Comparison of ENCODE assay signal across 1 cellular context in the genomic region with DNA sequence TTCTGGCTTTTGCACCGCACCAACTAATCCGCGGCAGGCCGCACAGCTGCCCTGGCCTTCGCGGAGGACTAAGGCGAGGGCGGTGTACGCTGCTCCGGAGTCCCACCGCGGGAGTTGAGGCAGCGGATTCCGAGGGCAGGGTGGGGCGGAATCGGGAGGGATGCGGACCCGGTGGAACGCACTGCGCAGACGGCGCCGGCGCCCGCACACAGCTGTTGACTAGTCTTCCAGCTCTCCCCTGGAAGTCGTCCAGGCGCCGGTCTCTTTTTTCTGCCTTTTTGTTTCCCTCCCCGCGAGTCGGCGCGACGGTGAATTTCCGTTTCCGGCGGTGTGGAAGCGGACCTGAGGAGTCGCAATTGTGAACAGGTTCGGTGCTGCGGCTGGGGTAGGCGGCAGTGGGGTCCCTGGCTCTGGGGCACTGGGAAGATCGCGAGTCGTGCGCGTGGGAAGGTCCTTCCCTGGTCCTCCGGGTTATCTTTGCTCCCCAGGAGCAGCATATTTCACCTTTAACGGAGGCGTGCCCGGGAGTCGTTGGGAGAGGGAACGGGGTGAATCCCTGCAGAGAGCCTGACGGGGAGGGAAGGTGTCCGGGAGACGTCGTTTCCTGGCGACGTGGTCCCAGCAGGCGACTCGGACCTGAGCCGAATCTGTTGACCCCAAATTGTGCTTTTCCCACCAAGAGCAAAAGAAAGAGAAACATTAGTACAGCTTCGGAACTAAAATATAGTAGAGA.
TF ChIP-seq lines count a peak whose summit lies in the region.

ASAH2B (plus strand) TSS at position 319 of the 733 bp plus-strand sequence. CDS start 5,195 bp downstream, outside the sequence.

TF ChIP-seq in HepG2, 621 proteins besides CTCF, POLR2A, EP300 and RAD21 (continued from another document and continues in another):
- TF ChIP-seq NFKB2 (CRISPR knock-in tag; IDR thresholded peaks at IDR 0.05; ENCODE audit: borderline replicate concordance) (peak; percentile 82), ZMAT5 (CRISPR knock-in tag; IDR thresholded peaks at IDR 0.05; ENCODE audit: borderline replicate concordance, low read depth) (no peak), JUND (CRISPR knock-in tag; IDR thresholded peaks at IDR 0.05) (no peak), ZSCAN29 (CRISPR knock-in tag; conservative IDR thresholded peaks at IDR 0.05) (no peak), RBAK (CRISPR knock-in tag; IDR thresholded peaks at IDR 0.05) (no peak), MTA3 (CRISPR knock-in tag; IDR thresholded peaks at IDR 0.05) (no peak), TSC22D2 (CRISPR knock-in tag; IDR thresholded peaks at IDR 0.05; ENCODE audit: borderline replicate concordance) (peak; percentile 74; the same call in 1 of the 2 replicates), MEF2D (CRISPR knock-in tag; IDR thresholded peaks at IDR 0.05) (0 out of 2 replicates have a peak, but pooled peaks have one; percentile 34), ZNF512B (CRISPR knock-in tag; IDR thresholded peaks at IDR 0.05; ENCODE audit: borderline replicate concordance) (no peak), SP5 (CRISPR knock-in tag; IDR thresholded peaks at IDR 0.05; ENCODE audit: borderline replicate concordance, low read depth) (no peak), ZNF878 (CRISPR knock-in tag; IDR thresholded peaks at IDR 0.05) (no peak), BHLHE40 (IDR thresholded peaks at IDR 0.05; ENCODE audit: low read length) (no peak), ZNF160 (CRISPR knock-in tag; IDR thresholded peaks at IDR 0.05) (peak; percentile 12; the same call in 1 of the 2 replicates), DNMT3B (CRISPR knock-in tag; conservative IDR thresholded peaks at IDR 0.05) (0 out of 2 replicates have a peak, but pooled peaks have one; percentile 39), ZFP62 (CRISPR knock-in tag; IDR thresholded peaks at IDR 0.05) (no peak), NR2F1 (CRISPR knock-in tag; IDR thresholded peaks at IDR 0.05) (no peak), ZNF446 (CRISPR knock-in tag; IDR thresholded peaks at IDR 0.05) (peak; percentile 77), ZUFSP (CRISPR knock-in tag; IDR thresholded peaks at IDR 0.05; ENCODE audit: borderline replicate concordance) (no peak; the same call in 1 of the 2 replicates), AGO2 (optimal IDR thresholded peaks at IDR 0.05; ENCODE audit: low read depth, low read length) (peak; percentile 52), ZNF280B (CRISPR knock-in tag; IDR thresholded peaks at IDR 0.05; ENCODE audit: borderline replicate concordance) (no peak), ZNF501 (CRISPR knock-in tag; IDR thresholded peaks at IDR 0.05) (peak; percentile 73), NFKBIZ (CRISPR knock-in tag; IDR thresholded peaks at IDR 0.05) (peak; percentile 21; the same call in 1 of the 2 replicates), FIP1L1 (IDR thresholded peaks at IDR 0.05; ENCODE audit: borderline replicate concordance, insufficient read depth, low read depth, low read length) (no peak), ATF7-NPFF (CRISPR knock-in tag; IDR thresholded peaks at IDR 0.05; ENCODE audit: low read depth) (peak; percentile 63; the same call in 1 of the 2 replicates), ZNF441 (CRISPR knock-in tag; IDR thresholded peaks at IDR 0.05; ENCODE audit: borderline replicate concordance) (peak; percentile 51; the same call in 1 of the 2 replicates), GATAD2A (CRISPR knock-in tag; IDR thresholded peaks at IDR 0.05) (peak; percentile 47; the same call in 1 of the 2 replicates), ZFP36L2 (CRISPR knock-in tag; IDR thresholded peaks at IDR 0.05) (no peak), ZNF275 (CRISPR knock-in tag; IDR thresholded peaks at IDR 0.05; ENCODE audit: borderline replicate concordance) (no peak), PRMT3 (CRISPR knock-in tag; IDR thresholded peaks at IDR 0.05; ENCODE audit: borderline replicate concordance, low read depth) (no peak), ZNF335 (CRISPR knock-in tag; IDR thresholded peaks at IDR 0.05) (no peak), ZNF264 (CRISPR knock-in tag; IDR thresholded peaks at IDR 0.05) (peak; percentile 91), U2AF1 (optimal IDR thresholded peaks at IDR 0.05; ENCODE audit: low read depth, low read length) (peak; percentile 77), ZNF143 (CRISPR knock-in tag; IDR thresholded peaks at IDR 0.05) (peak; percentile 29; the same call in 1 of the 2 replicates), HDAC6 (IDR thresholded peaks at IDR 0.05; ENCODE audit: low read depth, low read length) (no peak)
- TF ChIP-seq, protein P1, sequence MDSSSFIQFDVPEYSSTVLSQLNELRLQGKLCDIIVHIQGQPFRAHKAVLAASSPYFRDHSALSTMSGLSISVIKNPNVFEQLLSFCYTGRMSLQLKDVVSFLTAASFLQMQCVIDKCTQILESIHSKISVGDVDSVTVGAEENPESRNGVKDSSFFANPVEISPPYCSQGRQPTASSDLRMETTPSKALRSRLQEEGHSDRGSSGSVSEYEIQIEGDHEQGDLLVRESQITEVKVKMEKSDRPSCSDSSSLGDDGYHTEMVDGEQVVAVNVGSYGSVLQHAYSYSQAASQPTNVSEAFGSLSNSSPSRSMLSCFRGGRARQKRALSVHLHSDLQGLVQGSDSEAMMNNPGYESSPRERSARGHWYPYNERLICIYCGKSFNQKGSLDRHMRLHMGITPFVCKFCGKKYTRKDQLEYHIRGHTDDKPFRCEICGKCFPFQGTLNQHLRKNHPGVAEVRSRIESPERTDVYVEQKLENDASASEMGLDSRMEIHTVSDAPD (CRISPR knock-in tag; IDR thresholded peaks at IDR 0.05), result no peak
- TF ChIP-seq, protein P2, sequence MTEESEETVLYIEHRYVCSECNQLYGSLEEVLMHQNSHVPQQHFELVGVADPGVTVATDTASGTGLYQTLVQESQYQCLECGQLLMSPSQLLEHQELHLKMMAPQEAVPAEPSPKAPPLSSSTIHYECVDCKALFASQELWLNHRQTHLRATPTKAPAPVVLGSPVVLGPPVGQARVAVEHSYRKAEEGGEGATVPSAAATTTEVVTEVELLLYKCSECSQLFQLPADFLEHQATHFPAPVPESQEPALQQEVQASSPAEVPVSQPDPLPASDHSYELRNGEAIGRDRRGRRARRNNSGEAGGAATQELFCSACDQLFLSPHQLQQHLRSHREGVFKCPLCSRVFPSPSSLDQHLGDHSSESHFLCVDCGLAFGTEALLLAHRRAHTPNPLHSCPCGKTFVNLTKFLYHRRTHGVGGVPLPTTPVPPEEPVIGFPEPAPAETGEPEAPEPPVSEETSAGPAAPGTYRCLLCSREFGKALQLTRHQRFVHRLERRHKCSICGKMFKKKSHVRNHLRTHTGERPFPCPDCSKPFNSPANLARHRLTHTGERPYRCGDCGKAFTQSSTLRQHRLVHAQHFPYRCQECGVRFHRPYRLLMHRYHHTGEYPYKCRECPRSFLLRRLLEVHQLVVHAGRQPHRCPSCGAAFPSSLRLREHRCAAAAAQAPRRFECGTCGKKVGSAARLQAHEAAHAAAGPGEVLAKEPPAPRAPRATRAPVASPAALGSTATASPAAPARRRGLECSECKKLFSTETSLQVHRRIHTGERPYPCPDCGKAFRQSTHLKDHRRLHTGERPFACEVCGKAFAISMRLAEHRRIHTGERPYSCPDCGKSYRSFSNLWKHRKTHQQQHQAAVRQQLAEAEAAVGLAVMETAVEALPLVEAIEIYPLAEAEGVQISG (CRISPR knock-in tag; IDR thresholded peaks at IDR 0.05), result peak; percentile 82; the same call in 1 of the 2 replicates
- TF ChIP-seq, protein P3, sequence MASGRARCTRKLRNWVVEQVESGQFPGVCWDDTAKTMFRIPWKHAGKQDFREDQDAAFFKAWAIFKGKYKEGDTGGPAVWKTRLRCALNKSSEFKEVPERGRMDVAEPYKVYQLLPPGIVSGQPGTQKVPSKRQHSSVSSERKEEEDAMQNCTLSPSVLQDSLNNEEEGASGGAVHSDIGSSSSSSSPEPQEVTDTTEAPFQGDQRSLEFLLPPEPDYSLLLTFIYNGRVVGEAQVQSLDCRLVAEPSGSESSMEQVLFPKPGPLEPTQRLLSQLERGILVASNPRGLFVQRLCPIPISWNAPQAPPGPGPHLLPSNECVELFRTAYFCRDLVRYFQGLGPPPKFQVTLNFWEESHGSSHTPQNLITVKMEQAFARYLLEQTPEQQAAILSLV (CRISPR knock-in tag; IDR thresholded peaks at IDR 0.05; ENCODE audit: borderline replicate concordance), result peak; percentile 53; the same call in 1 of the 2 replicates
- TF ChIP-seq, protein P4, sequence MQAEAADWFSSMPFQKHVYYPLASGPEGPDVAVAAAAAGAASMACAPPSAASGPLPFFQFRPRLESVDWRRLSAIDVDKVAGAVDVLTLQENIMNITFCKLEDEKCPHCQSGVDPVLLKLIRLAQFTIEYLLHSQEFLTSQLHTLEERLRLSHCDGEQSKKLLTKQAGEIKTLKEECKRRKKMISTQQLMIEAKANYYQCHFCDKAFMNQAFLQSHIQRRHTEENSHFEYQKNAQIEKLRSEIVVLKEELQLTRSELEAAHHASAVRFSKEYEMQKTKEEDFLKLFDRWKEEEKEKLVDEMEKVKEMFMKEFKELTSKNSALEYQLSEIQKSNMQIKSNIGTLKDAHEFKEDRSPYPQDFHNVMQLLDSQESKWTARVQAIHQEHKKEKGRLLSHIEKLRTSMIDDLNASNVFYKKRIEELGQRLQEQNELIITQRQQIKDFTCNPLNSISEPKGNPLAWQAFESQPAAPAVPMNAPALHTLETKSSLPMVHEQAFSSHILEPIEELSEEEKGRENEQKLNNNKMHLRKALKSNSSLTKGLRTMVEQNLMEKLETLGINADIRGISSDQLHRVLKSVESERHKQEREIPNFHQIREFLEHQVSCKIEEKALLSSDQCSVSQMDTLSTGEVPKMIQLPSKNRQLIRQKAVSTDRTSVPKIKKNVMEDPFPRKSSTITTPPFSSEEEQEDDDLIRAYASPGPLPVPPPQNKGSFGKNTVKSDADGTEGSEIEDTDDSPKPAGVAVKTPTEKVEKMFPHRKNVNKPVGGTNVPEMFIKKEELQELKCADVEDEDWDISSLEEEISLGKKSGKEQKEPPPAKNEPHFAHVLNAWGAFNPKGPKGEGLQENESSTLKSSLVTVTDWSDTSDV (CRISPR knock-in tag; IDR thresholded peaks at IDR 0.05), result peak; percentile 62; the same call in 1 of the 2 replicates
- TF ChIP-seq, protein P5, sequence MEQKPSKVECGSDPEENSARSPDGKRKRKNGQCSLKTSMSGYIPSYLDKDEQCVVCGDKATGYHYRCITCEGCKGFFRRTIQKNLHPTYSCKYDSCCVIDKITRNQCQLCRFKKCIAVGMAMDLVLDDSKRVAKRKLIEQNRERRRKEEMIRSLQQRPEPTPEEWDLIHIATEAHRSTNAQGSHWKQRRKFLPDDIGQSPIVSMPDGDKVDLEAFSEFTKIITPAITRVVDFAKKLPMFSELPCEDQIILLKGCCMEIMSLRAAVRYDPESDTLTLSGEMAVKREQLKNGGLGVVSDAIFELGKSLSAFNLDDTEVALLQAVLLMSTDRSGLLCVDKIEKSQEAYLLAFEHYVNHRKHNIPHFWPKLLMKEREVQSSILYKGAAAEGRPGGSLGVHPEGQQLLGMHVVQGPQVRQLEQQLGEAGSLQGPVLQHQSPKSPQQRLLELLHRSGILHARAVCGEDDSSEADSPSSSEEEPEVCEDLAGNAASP (CRISPR knock-in tag; IDR thresholded peaks at IDR 0.05; ENCODE audit: borderline replicate concordance), result no peak
